Comparison of ENCODE assay signal across 13 cellular contexts in the genomic region with DNA sequence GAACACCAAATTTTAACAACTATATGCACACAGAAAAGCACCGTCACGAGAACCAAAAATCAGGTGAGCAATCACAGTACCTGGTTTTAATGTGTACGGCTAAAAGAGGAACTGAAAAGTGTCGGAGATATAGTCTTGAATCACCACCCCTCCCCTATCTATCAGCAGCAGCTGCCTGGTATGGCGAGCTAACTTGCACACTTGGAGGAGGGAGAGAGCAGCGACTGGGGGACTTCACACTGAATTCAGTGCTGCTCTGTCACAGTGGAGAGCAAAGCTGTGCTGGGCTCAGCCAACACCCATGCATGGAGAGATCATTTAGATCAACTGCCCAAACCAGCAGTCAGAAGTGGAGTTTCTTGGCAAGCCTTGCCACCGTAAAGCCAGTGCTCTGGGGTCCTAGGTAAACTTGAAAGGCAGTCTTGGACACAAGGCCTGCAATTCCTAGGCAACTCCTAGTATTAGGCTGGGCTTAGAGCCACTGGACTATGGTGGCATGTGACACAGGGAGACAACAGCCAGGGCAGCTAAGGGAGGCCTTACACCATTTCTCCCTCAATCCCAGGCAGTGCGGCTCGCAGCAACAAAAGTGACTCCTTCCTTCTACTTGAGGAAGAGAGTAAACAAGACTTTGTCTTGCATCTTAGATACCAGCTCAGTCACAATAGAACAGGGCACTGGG.
DNase-seq lines count a peak whose midpoint lies in the region; ATAC-seq lines count a peak whose summit lies in the region.
"Had no signal": no experiment of that assay in that cellular context is flagged by ENCODE, and none has a peak within 500 bp of the region (broad histone marks: within the 10 kb centered on the region; RNA-seq: fewer than 3 reads in every experiment).

No MANE protein-coding gene starts in this region.

- peak overlapping the region; percentile 3 for H3K4me3 Mint-ChIP-seq in stimulated activated memory B cell treated with anti-CD40 and anti-IgM and Interleukin-4, amounts not matched to agents 10 μg/mL and 1 μg/mL and 100 μg/mL, for 72 hours
- H3K4me3 Mint-ChIP-seq: activated T-helper 17 cell treated with anti-CD3 and anti-CD28 coated beads, Interleukin-2, amount 50 U/mL, for 72 hours had no signal

- H3K9me3 Mint-ChIP-seq in stimulated activated memory B cell treated with anti-CD40 and anti-IgM and Interleukin-4, amounts not matched to agents 10 μg/mL and 1 μg/mL and 100 μg/mL, for 72 hours: no peaks in the 10 kb centered on the region

- intact Hi-C loops in Right ventricle myocardium inferior (cut with DNase I): no loop called here
- intact Hi-C loops in left cardiac atrium (cut with DNase I): no loop called here

- H3K4me1 Mint-ChIP-seq in stimulated activated memory B cell treated with anti-CD40 and anti-IgM and Interleukin-4, amounts not matched to agents 10 μg/mL and 1 μg/mL and 100 μg/mL, for 72 hours: peaks cover 22% of the 10 kb centered on the region

- H3K27me3 Mint-ChIP-seq in stimulated activated memory B cell treated with anti-CD40 and anti-IgM and Interleukin-4, amounts not matched to agents 10 μg/mL and 1 μg/mL and 100 μg/mL, for 72 hours: no peaks in the 10 kb centered on the region
- H3K27me3 Mint-ChIP-seq: activated T-helper 17 cell treated with anti-CD3 and anti-CD28 coated beads, Interleukin-2, amount 50 U/mL, for 72 hours had no signal

- ATAC-seq in Right ventricle myocardium inferior (peak; percentile 26), left cardiac atrium (no peak), HG02623 (IDR thresholded peaks at IDR 0.05; ENCODE audit: unreplicated experiment) (peak; percentile 99), HG03558 (IDR thresholded peaks at IDR 0.05; ENCODE audit: extremely low read depth, unreplicated experiment) (peak; percentile 99), esophagus mucosa (no peak)
- ATAC-seq in stimulated activated memory B cell treated with anti-CD40 and anti-IgM and Interleukin-4, amounts not matched to agents 10 μg/mL and 1 μg/mL and 100 μg/mL, for 72 hours: peak; percentile 98
- ATAC-seq: A549; activated T-helper 17 cell treated with anti-CD3 and anti-CD28 coated beads, Interleukin-2, amount 50 U/mL, for 72 hours; right cardiac atrium had no signal

- H3K36me3 Mint-ChIP-seq in stimulated activated memory B cell treated with anti-CD40 and anti-IgM and Interleukin-4, amounts not matched to agents 10 μg/mL and 1 μg/mL and 100 μg/mL, for 72 hours: peaks cover 47% of the 10 kb centered on the region

- peak overlapping the region; percentile 60 for H3K27ac Mint-ChIP-seq in stimulated activated memory B cell treated with anti-CD40 and anti-IgM and Interleukin-4, amounts not matched to agents 10 μg/mL and 1 μg/mL and 100 μg/mL, for 72 hours
- H3K27ac Mint-ChIP-seq: activated T-helper 17 cell treated with anti-CD3 and anti-CD28 coated beads, Interleukin-2, amount 50 U/mL, for 72 hours had no signal

- DNase-seq in Right ventricle myocardium inferior (ENCODE audit: missing footprints) (no peak), left cardiac atrium (no peak), SHP77 (lab: John Stamatoyannopoulos, UW) (no peak)
- no peak for DNase-seq in activated CD8-positive, alpha-beta memory T cell treated with anti-CD3 and anti-CD28 coated beads, Interleukin-2, amount 50 U/mL, for 4 hours
- DNase-seq: NCI-H1436; right cardiac atrium; stimulated activated naive CD4-positive, alpha-beta T cell treated with Interleukin-2 at 50 U/mL for 16 hours had no signal

Comparison
In these comparisons a context has a peak if more than half of its experiments do, and no peak if none do; other contexts are left out.
1. ATAC-seq: peak in Right ventricle myocardium inferior (single experiment), HG02623 (single experiment), HG03558 (single experiment) and stimulated activated memory B cell treated with anti-CD40 and anti-IgM and Interleukin-4, amounts not matched to agents 10 μg/mL and 1 μg/mL and 100 μg/mL, for 72 hours (single experiment); none in left cardiac atrium (0 of 2) and esophagus mucosa (single experiment).